In genomic region chr12:19894049-19894448, GRCh38 we compare ENCODE assay signal across 16 cellular contexts.
A peak's percentile ranks its signal among the peaks of the same experiment; 100 is the strongest.
DNase-seq lines count a peak whose midpoint lies in the region; ATAC-seq and TF ChIP-seq lines count a peak whose summit lies in the region.
"Had no signal": no experiment of that assay in that cellular context is flagged by ENCODE, and none has a peak within 500 bp of the region (broad histone marks: within the 10 kb centered on the region; RNA-seq: fewer than 3 reads in every experiment).

No MANE protein-coding gene starts in this region.

- no peaks in the 10 kb centered on the region for H3K27me3 ChIP-seq in ACC112 (ENCODE audit: insufficient read depth, low read length)
- H3K27me3 ChIP-seq in colonic mucosa: no peaks in the 10 kb centered on the region
- no peaks in the 10 kb centered on the region for H3K27me3 ChIP-seq in spleen (replicated peaks in 1 of 7)
- H3K27me3 ChIP-seq: gastrocnemius medialis, left lung, MG63, ovary, testis had no signal

- H3K27ac ChIP-seq in ACC112 (ENCODE audit: low read depth, low read length) (peak overlapping the region; percentile 40), colonic mucosa (no peak overlapping the region), spleen (no peak overlapping the region)
- H3K27ac ChIP-seq: gastrocnemius medialis, left lung, ovary, testis had no signal

- intact Hi-C loops in colonic mucosa (cut with DNase I) (loop anchor here (10.0 kb wide), 1 partner anchor 139 kb away; no protein-coding TSS in a partner anchor), spleen (cut with DNase I; ENCODE audit: low total_unique reads) (no loop called here)

- H3K4me3 Mint-ChIP-seq in effector memory CD8-positive, alpha-beta T cell: no peak overlapping the region
- H3K4me3 Mint-ChIP-seq: CD4-positive, alpha-beta T cell; HFFc6 had no signal

- H3K4me3 ChIP-seq in ACC112 (ENCODE audit: low read depth, low read length) (no peak overlapping the region), epithelial cell of proximal tubule (ENCODE audit: low read depth, low read length) (no peak overlapping the region), colonic mucosa (no peak overlapping the region), spleen (no peak overlapping the region)
- H3K4me3 ChIP-seq: gastrocnemius medialis, left lung, MG63, ovary, testis had no signal

- H3K36me3 ChIP-seq in ACC112 (ENCODE audit: insufficient read depth, low read length): no peaks in the 10 kb centered on the region
- no peaks in the 10 kb centered on the region for H3K36me3 ChIP-seq in colonic mucosa
- H3K36me3 ChIP-seq in spleen: no peaks in the 10 kb centered on the region
- H3K36me3 ChIP-seq: gastrocnemius medialis, left lung, MG63, ovary had no signal

- no peak overlapping the region for H3K9ac ChIP-seq in colonic mucosa (ENCODE audit: low read depth in 2 of 2, low read length in 2 of 2)

- no peaks in the 10 kb centered on the region for H3K9me3 Mint-ChIP-seq in effector memory CD8-positive, alpha-beta T cell
- H3K9me3 Mint-ChIP-seq: CD4-positive, alpha-beta T cell; HFFc6 had no signal

- no peak for TF ChIP-seq POLR2A in spleen (IDR thresholded peaks at IDR 0.05)

- peaks cover 0 to 20% of the 10 kb centered on the region in 2 donors for H3K27me3 Mint-ChIP-seq in effector memory CD8-positive, alpha-beta T cell
- H3K27me3 Mint-ChIP-seq: CD4-positive, alpha-beta T cell had no signal

- no peak for TF ChIP-seq CTCF in epithelial cell of proximal tubule (conservative IDR thresholded peaks at IDR 0.05; ENCODE audit: low read depth, low read length)
- TF ChIP-seq CTCF in colonic mucosa (IDR thresholded peaks at IDR 0.05): no peak
- no peak for TF ChIP-seq CTCF in spleen (IDR thresholded peaks at IDR 0.05 in 8 of 11, conservative IDR thresholded peaks at IDR 0.05 in 3 of 11)

- H2AFZ ChIP-seq in ACC112 (ENCODE audit: low read length, unreplicated experiment): peak overlapping the region; percentile 26

- no peak overlapping the region for H3K27ac Mint-ChIP-seq in effector memory CD8-positive, alpha-beta T cell
- H3K27ac Mint-ChIP-seq: CD4-positive, alpha-beta T cell; HFFc6 had no signal

- no peaks in the 10 kb centered on the region for H3K79me2 ChIP-seq in ACC112 (ENCODE audit: control insufficient read depth, insufficient read depth, low read length, unreplicated experiment)

- peaks cover 3 to 4% of the 10 kb centered on the region in 2 donors for H3K4me1 Mint-ChIP-seq in effector memory CD8-positive, alpha-beta T cell (ENCODE audit: low read depth in 2 of 2)

- 53 to 80% (median 58%) methylated on average over 1 of the region's 1 CpG for WGBS in spleen, 5 donors

- in situ Hi-C loops in SK-MEL-5 (cut with HindIII; ENCODE audit: low pct_unique_long_range_greater_than_20kb, low sequenced_read_pairs): no loop called here

- H3K4me1 ChIP-seq in ACC112 (ENCODE audit: control insufficient read depth, insufficient read depth, low read length, unreplicated experiment): peaks cover 10% of the 10 kb centered on the region
- H3K4me1 ChIP-seq in colonic mucosa: no peaks in the 10 kb centered on the region
- no peaks in the 10 kb centered on the region for H3K4me1 ChIP-seq in spleen
- H3K4me1 ChIP-seq: testis had no signal

- DNase-seq in H4 (ENCODE audit: low spot score) (peak; percentile 26), SK-MEL-5 (ENCODE audit: low read depth, low spot score) (peak; percentile 14), epithelial cell of proximal tubule (ENCODE audit: low read depth) (peak; percentile 6), NCI-H128 (lab: John Stamatoyannopoulos, UW; ENCODE audit: unreplicated experiment) (no peak), colonic mucosa (no peak), spleen (no peak)
- no peak for DNase-seq in effector memory CD8-positive, alpha-beta T cell
- DNase-seq: CD4-positive, alpha-beta T cell; gastrocnemius medialis; HFFc6; left lung; MG63; NCI-H524 treated with DMSO at 0.1 percent for 48 hours; ovary; testis had no signal

- no peaks in the 10 kb centered on the region for H3K36me3 Mint-ChIP-seq in effector memory CD8-positive, alpha-beta T cell (ENCODE audit: insufficient read depth)

- H3K9me3 ChIP-seq in colonic mucosa: no peaks in the 10 kb centered on the region
- H3K9me3 ChIP-seq in spleen: peaks cover 0 to under 1% (median 0%) of the 10 kb centered on the region in 8 donors
- H3K9me3 ChIP-seq: gastrocnemius medialis, left lung, MG63, ovary, testis had no signal

- ATAC-seq in effector memory CD8-positive, alpha-beta T cell (replicated peaks): no peak
- ATAC-seq: gastrocnemius medialis had no signal

Comparison
In these comparisons a context has a peak if more than half of its experiments do, and no peak if none do; other contexts are left out.
1. DNase-seq: peak in H4 (single experiment), SK-MEL-5 (single experiment) and epithelial cell of proximal tubule (single experiment); none in effector memory CD8-positive, alpha-beta T cell (0 of 3), NCI-H128 (single experiment), colonic mucosa (single experiment) and spleen (single experiment).